Comparison of ENCODE assay signal across 8 cellular contexts in genomic region chr19:30666301-30666803, GRCh38.
DNase-seq lines count a peak whose midpoint lies in the region; TF ChIP-seq lines count a peak whose summit lies in the region.

No MANE protein-coding gene starts in this region.

- H3T11ph ChIP-seq in H9 (ENCODE audit: low read length): no peak overlapping the region

- H3K14ac ChIP-seq in H9 (ENCODE audit: insufficient read depth, low read length): no peak overlapping the region

- H2AFZ ChIP-seq in H9 (ENCODE audit: low read length): no peak overlapping the region

- H3K36me3 ChIP-seq in CD4-positive, alpha-beta memory T cell (ENCODE audit: insufficient read depth, low read length): no peaks in the 10 kb centered on the region
- no peaks in the 10 kb centered on the region for H3K36me3 ChIP-seq in adipocyte (ENCODE audit: control insufficient read depth, insufficient read depth, low read length, severe bottlenecking)

- no peak overlapping the region for H2BK120ac ChIP-seq in H9 (ENCODE audit: low read depth, low read length, poor library complexity, severe bottlenecking)

- H3K27ac ChIP-seq in CD4-positive, alpha-beta memory T cell (ENCODE audit: low read depth, low read length): no peak overlapping the region
- no peak overlapping the region for H3K27ac ChIP-seq in H9 (ENCODE audit: insufficient read length, low read depth, low read length)

- H3K23ac ChIP-seq in H9 (ENCODE audit: insufficient read length, low read depth, low read length): no peak overlapping the region

- CTCF ChIA-PET in CD4-positive, alpha-beta memory T cell (lab: Charles Lee; ENCODE audit: partially characterized antibody): interaction anchor here (0.7 to 6.0 kb wide), 13 partner anchors 8 to 1558 kb away, joined by 3 to 71 read pairs (median 3); no protein-coding TSS in a partner anchor

- H4K8ac ChIP-seq in H9 (replicated peaks; ENCODE audit: insufficient read length, low read depth, low read length): no peak overlapping the region

- H3K79me2 ChIP-seq in H9 (ENCODE audit: insufficient read depth, low read length): no peaks in the 10 kb centered on the region

- no peak overlapping the region for H4K5ac ChIP-seq in H9 (ENCODE audit: insufficient read length, low read depth, low read length)

- H4K91ac ChIP-seq in H9 (ENCODE audit: insufficient read length, low read depth, low read length): no peak overlapping the region

- H3K4me3 ChIP-seq in CD4-positive, alpha-beta memory T cell (ENCODE audit: low read length in 2 of 2): no peak overlapping the region
- no peak overlapping the region for H3K4me3 ChIP-seq in adipocyte (ENCODE audit: low read length)

- no peaks in the 10 kb centered on the region for H4K20me1 ChIP-seq in H9 (ENCODE audit: control insufficient read depth, insufficient read depth, insufficient read length)

- no peaks in the 10 kb centered on the region for H3K4me1 Mint-ChIP-seq in CD4-positive, alpha-beta memory T cell
- H3K4me1 Mint-ChIP-seq in H9: peaks cover 32 to 39% of the 10 kb centered on the region in 2 experiments

- H3K4me1 ChIP-seq in CD4-positive, alpha-beta memory T cell (ENCODE audit: insufficient read depth, low read length): no peaks in the 10 kb centered on the region
- H3K4me1 ChIP-seq in H9 (ENCODE audit: insufficient read depth, low read length): no peaks in the 10 kb centered on the region; the same call in 1 of the 2 replicates
- peaks cover 6% of the 10 kb centered on the region for H3K4me1 ChIP-seq in adipocyte (ENCODE audit: control insufficient read depth, insufficient read depth, low read length)

- no peak overlapping the region for H3K18ac ChIP-seq in H9 (ENCODE audit: insufficient read length, low read depth, low read length)

- H3K79me1 ChIP-seq in H9 (ENCODE audit: insufficient read depth, low read depth, low read length, poor library complexity, severe bottlenecking): no peaks in the 10 kb centered on the region

- intact Hi-C loops in CD4-positive, alpha-beta memory T cell (cut with micrococcal nuclease): loop anchor here (1.0 kb wide), 1 partner anchor 1558 kb away; no protein-coding TSS in a partner anchor
- intact Hi-C loops in posterior vena cava (cut with DNase I): no loop called here

- H2BK15ac ChIP-seq in H9 (ENCODE audit: low read depth, low read length): no peak overlapping the region

- H3K27me3 ChIP-seq in CD4-positive, alpha-beta memory T cell (ENCODE audit: insufficient read depth, low read length): peaks cover 5% of the 10 kb centered on the region
- no peaks in the 10 kb centered on the region for H3K27me3 ChIP-seq in H9 (ENCODE audit: insufficient read depth, low read length)
- peaks cover 36% of the 10 kb centered on the region for H3K27me3 ChIP-seq in adipocyte (replicated peaks; ENCODE audit: control insufficient read depth, insufficient read depth, low read length)

- H3K4me3 Mint-ChIP-seq in CD4-positive, alpha-beta memory T cell: no peak overlapping the region
- H3K4me3 Mint-ChIP-seq in H9: no peak overlapping the region; a peak in 1 of 5 replicates

- POLR2A ChIA-PET in CD4-positive, alpha-beta memory T cell (lab: Charles Lee; ENCODE audit: partially characterized antibody): no interaction called here

- no CpG with 5 or more reads among the region's 11 CpGs for WGBS in H9 (ENCODE audit: extremely low coverage, insufficient read length, low lambda C conversion rate)

- peak overlapping the region; percentile 11 for H3K4me2 ChIP-seq in H9 (ENCODE audit: insufficient read depth, insufficient read length, low read length)

- H3K9me3 ChIP-seq in CD4-positive, alpha-beta memory T cell (ENCODE audit: control insufficient read depth in 1 of 2, low read length in 2 of 2): no peaks in the 10 kb centered on the region
- no peaks in the 10 kb centered on the region for H3K9me3 ChIP-seq in H9 (ENCODE audit: control insufficient read depth, low read depth, low read length)
- H3K9me3 ChIP-seq in adipocyte (ENCODE audit: control insufficient read depth, low read length): no peaks in the 10 kb centered on the region

- TF ChIP-seq CTCF in H9 (conservative IDR thresholded peaks at IDR 0.05): peak; percentile 90

- no peaks in the 10 kb centered on the region for H3K9me3 Mint-ChIP-seq in CD4-positive, alpha-beta memory T cell
- H3K9me3 Mint-ChIP-seq in H9: no peaks in the 10 kb centered on the region; a peak in 1 of 5 replicates

- H3K23me2 ChIP-seq in H9 (ENCODE audit: insufficient read length, low read depth, low read length, poor library complexity, severe bottlenecking): no peaks in the 10 kb centered on the region

- H3K4ac ChIP-seq in H9 (ENCODE audit: low read depth, low read length): no peak overlapping the region

- peak in 4 of 5 donors; percentile 8 to 28 (median 12) for DNase-seq in CD4-positive, alpha-beta memory T cell
- DNase-seq in H9 (peak; percentile 75), RPMI8226 (peak; percentile 22), adipocyte (ENCODE audit: low read depth) (peak; percentile 71), iPS-NIHi11 (ENCODE audit: low spot score) (peak; percentile 69), posterior vena cava (ENCODE audit: low spot score) (no peak), occipital lobe (lab: John Stamatoyannopoulos, UW) (no peak)
- peak; percentile 4 to 24 for DNase-seq in stimulated activated CD4-positive, alpha-beta T cell treated with anti-CD3 and anti-CD28 coated beads, Interleukin-1b, Interleukin-23, amount 100 ng/mL, for 4 hours (ENCODE audit: low read depth in 2 of 2)

- H3K9ac ChIP-seq in H9 (ENCODE audit: extremely low read depth, insufficient read length, low read length) (no peak overlapping the region), adipocyte (ENCODE audit: low read length) (no peak overlapping the region)

- H2AK5ac ChIP-seq in H9 (ENCODE audit: insufficient read length, low read length): no peak overlapping the region

- no peak overlapping the region for H2BK5ac ChIP-seq in H9 (ENCODE audit: insufficient read length, low read length)

- no peak overlapping the region for H2BK20ac ChIP-seq in H9 (ENCODE audit: low read depth, low read length, poor library complexity, severe bottlenecking)

- H3K36me3 Mint-ChIP-seq in CD4-positive, alpha-beta memory T cell: no peaks in the 10 kb centered on the region
- H3K36me3 Mint-ChIP-seq in H9 (ENCODE audit: insufficient read depth in 1 of 3, low read depth in 3 of 3): no peaks in the 10 kb centered on the region

- peaks cover 13 to 24% of the 10 kb centered on the region in 2 donors for H3K27me3 Mint-ChIP-seq in CD4-positive, alpha-beta memory T cell
- peaks cover 8% of the 10 kb centered on the region for H3K27me3 Mint-ChIP-seq in H9 (ENCODE audit: low read depth)

- H3K27ac Mint-ChIP-seq in CD4-positive, alpha-beta memory T cell: no peak overlapping the region
- no peak overlapping the region for H3K27ac Mint-ChIP-seq in H9

- H2BK12ac ChIP-seq in H9 (ENCODE audit: insufficient read length, low read depth, low read length): no peak overlapping the region

- no peak overlapping the region for H3K56ac ChIP-seq in H9 (ENCODE audit: insufficient read length, low read depth, low read length)

Comparison
In these comparisons a context has a peak if more than half of its experiments do, and no peak if none do; other contexts are left out.
1. DNase-seq: peak in CD4-positive, alpha-beta memory T cell (4 of 5), H9 (single experiment), RPMI8226 (single experiment), adipocyte (single experiment), iPS-NIHi11 (single experiment) and stimulated activated CD4-positive, alpha-beta T cell treated with anti-CD3 and anti-CD28 coated beads, Interleukin-1b, Interleukin-23, amount 100 ng/mL, for 4 hours (2 of 2); none in posterior vena cava (single experiment) and occipital lobe (single experiment).